In genomic region chr7:150753826-150754603, GRCh38 we compare ENCODE assay signal across 8 cellular contexts. TPM values are rescaled to one million over a fixed set of nuclear protein-coding genes. Genes with fewer than 3 reads are reported as not detected.
A peak's percentile ranks its signal among the peaks of the same experiment; 100 is the strongest.
DNase-seq lines count a peak whose midpoint lies in the region; ATAC-seq, FAIRE-seq and TF ChIP-seq lines count a peak whose summit lies in the region.

No MANE protein-coding gene starts in this region.

- H3K9ac ChIP-seq in kidney (ENCODE audit: low read length in 2 of 2), result no peak overlapping the region

- no peak overlapping the region for H3K4me3 ChIP-seq in kidney (ENCODE audit: low read length in 2 of 2)

- intact Hi-C loops in kidney (cut with DNase I), result no loop called here

- no peak overlapping the region for H3K27ac ChIP-seq in kidney (ENCODE audit: low read depth in 2 of 2, low read length in 2 of 2)

- FAIRE-seq in kidney (lab: Jason Lieb, UNC), result no peak

- no peak for ATAC-seq in GM19324 (IDR thresholded peaks at IDR 0.05; ENCODE audit: low FRiP score, unreplicated experiment)

- TF ChIP-seq CTCF in GM10248 (IDR thresholded peaks at IDR 0.05; ENCODE audit: control extremely low read depth, extremely low read depth, low read depth, missing control alignments), result peak; percentile 38
- no peak for TF ChIP-seq CTCF in kidney (IDR thresholded peaks at IDR 0.05; ENCODE audit: borderline replicate concordance, extremely low read depth, insufficient read depth)

- H3K36me3 ChIP-seq in kidney (ENCODE audit: control insufficient read depth in 1 of 2, insufficient read depth in 2 of 2, low read length in 2 of 2), result no peaks in the 10 kb centered on the region

- CTCF ChIA-PET in GM10248 (lab: Yijun Ruan, JAX), result interaction anchor here (0.6 to 4.8 kb wide), 3 partner anchors 8 to 320 kb away, joined by 3 to 31 read pairs (median 4); no protein-coding TSS in a partner anchor
- CTCF ChIA-PET in HEK293T (lab: Yijun Ruan, JAX), result interaction anchor here (0.6 to 0.9 kb wide), 2 partner anchors 9 to 37 kb away, joined by 3 read pairs; partner anchors contain the start of gene GIMAP1

- DNase-seq in GM10248 (ENCODE audit: extremely low spot score) (peak; percentile 38), HEK293T (ENCODE audit: extremely low spot score) (peak; percentile 50), SKM-1 treated with dmso at 0.1 percent for 144 hours (lab: John Stamatoyannopoulos, UW; ENCODE audit: unreplicated experiment) (peak; percentile 9), iPS-NIHi11 (ENCODE audit: low spot score) (peak; percentile 23), kidney (no peak), UCSD-AML1 (lab: John Stamatoyannopoulos, UW; ENCODE audit: unreplicated experiment) (no peak)
- DNase-seq in stimulated activated CD4-positive, alpha-beta T cell treated with anti-CD3 and anti-CD28 coated beads, Interleukin-1b, Interleukin-23, amount 100 ng/mL, for 48 hours, result no peak

- no peaks in the 10 kb centered on the region for H3K9me3 ChIP-seq in kidney (ENCODE audit: control insufficient read depth in 1 of 2, low read length in 2 of 2)

- POLR2A ChIA-PET in GM10248 (lab: Yijun Ruan, JAX), result interaction anchor here (0.6 kb wide), 1 partner anchor 1231 kb away, joined by 8 read pairs; no protein-coding TSS in a partner anchor
- POLR2A ChIA-PET in HEK293T (lab: Yijun Ruan, JAX), result no interaction called here

- H3K4me1 ChIP-seq in kidney (ENCODE audit: control insufficient read depth in 1 of 2, insufficient read depth in 1 of 2, low read depth in 1 of 2, low read length in 2 of 2), result no peaks in the 10 kb centered on the region

TF ChIP-seq in HEK293T, 16 proteins besides CTCF, POLR2A, EP300 and RAD21:
- no peak for TF ChIP-seq CTBP1 (IDR thresholded peaks at IDR 0.05; ENCODE audit: borderline replicate concordance)
- TF ChIP-seq L3MBTL2 (conservative IDR thresholded peaks at IDR 0.05), result no peak
- TF ChIP-seq PKNOX1 (IDR thresholded peaks at IDR 0.05), result no peak
- no peak for TF ChIP-seq NFRKB (IDR thresholded peaks at IDR 0.05)
- no peak for TF ChIP-seq ZNF384 (IDR thresholded peaks at IDR 0.05)
- TF ChIP-seq ARNT (IDR thresholded peaks at IDR 0.05), result no peak
- no peak for TF ChIP-seq SP1 (IDR thresholded peaks at IDR 0.05)
- TF ChIP-seq SUZ12 (IDR thresholded peaks at IDR 0.05), result no peak
- no peak for TF ChIP-seq ELF4 (IDR thresholded peaks at IDR 0.05)
- no peak for TF ChIP-seq TARDBP (IDR thresholded peaks at IDR 0.05)
- no peak for TF ChIP-seq LEF1 (IDR thresholded peaks at IDR 0.05; ENCODE audit: borderline replicate concordance)
- no peak for TF ChIP-seq FOXA1 (IDR thresholded peaks at IDR 0.05)
- no peak for TF ChIP-seq FOXK2 (IDR thresholded peaks at IDR 0.05)

RNA-seq across cellular contexts. Expression of gene GIMAP5, which starts 16.8 kb away (rescaled TPM):
- 30.0 TPM for total RNA-seq in kidney
- polyA plus RNA-seq in kidney (ENCODE audit: insufficient read depth, low read depth, low replicate concordance), result 21.2 TPM

RNA-seq across cellular contexts. Expression of gene GIMAP1, which starts 37.6 kb away (rescaled TPM):
- 10.2 TPM for total RNA-seq in kidney
- polyA plus RNA-seq in kidney (ENCODE audit: insufficient read depth, low read depth, low replicate concordance), result 6.4 TPM

RNA-seq across cellular contexts. Expression of gene TMEM176B, which starts 46.1 kb away (rescaled TPM):
- 345 TPM for total RNA-seq in kidney
- polyA plus RNA-seq in kidney (ENCODE audit: insufficient read depth, low read depth, low replicate concordance), result 542 TPM

RNA-seq across cellular contexts. Expression of gene TMEM176A, which starts 46.6 kb away (rescaled TPM):
- total RNA-seq in kidney, result 288 TPM
- polyA plus RNA-seq in kidney (ENCODE audit: insufficient read depth, low read depth, low replicate concordance), result 513 TPM

Comparison
In these comparisons a context has a peak if more than half of its experiments do, and no peak if none do; other contexts are left out.
1. DNase-seq: peak in GM10248 (single experiment), HEK293T (single experiment), SKM-1 treated with dmso at 0.1 percent for 144 hours (single experiment) and iPS-NIHi11 (single experiment); none in kidney (single experiment), stimulated activated CD4-positive, alpha-beta T cell treated with anti-CD3 and anti-CD28 coated beads, Interleukin-1b, Interleukin-23, amount 100 ng/mL, for 48 hours (single experiment) and UCSD-AML1 (single experiment).